ENCODE assay signal across 8 cellular contexts in the genomic region with DNA sequence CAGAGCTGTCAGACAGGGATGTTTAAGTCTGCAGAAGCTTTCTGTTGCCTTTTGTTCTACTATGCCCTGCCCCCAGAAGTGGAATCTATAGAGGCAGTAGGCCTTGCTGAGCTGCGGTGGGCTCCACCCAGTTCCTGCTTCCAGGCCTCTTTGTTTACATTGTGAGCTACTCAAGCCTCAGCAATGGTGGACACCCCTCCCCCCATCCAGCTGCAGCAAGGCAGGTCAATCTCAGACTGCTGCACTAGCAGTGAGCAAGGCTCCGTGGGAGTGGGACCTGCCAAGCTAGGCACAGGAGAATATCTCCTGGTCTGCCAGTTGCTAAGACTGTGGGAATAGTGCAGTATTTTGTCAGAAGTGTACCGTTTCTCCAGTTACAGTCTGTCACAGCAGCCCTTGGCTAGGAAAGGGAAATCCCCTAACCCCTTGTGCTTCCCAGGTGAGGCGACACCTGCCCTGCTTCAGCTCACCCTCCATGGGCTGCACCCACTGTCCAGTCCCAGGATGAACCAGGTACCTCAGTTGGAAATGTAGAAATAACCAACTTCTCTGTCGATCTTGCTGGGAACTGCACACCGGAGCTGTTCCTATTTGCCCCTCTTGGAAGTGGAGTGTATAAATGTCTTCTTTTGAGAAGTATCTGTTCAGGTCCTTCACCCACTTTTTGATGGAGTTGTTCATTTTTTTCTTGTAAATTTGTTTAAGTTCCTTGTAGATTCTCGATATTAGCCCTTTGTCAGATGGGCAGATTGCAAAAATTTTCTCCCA.
DNase-seq lines count a peak whose midpoint lies in the region; ATAC-seq and TF ChIP-seq lines count a peak whose summit lies in the region.

No MANE protein-coding gene starts in this region.

- H3K27ac Mint-ChIP-seq in endothelial cell (ENCODE audit: unreplicated experiment): no peak overlapping the region

- no peak overlapping the region for H3K9ac ChIP-seq in skeletal muscle satellite cell (ENCODE audit: low read depth, low read length)

- H3K27me3 ChIP-seq in skeletal muscle satellite cell (ENCODE audit: control insufficient read depth, insufficient read depth, low read length): no peaks in the 10 kb centered on the region

- H3K4me3 ChIP-seq in skeletal muscle satellite cell (ENCODE audit: low read length): no peak overlapping the region

- H3K9me3 ChIP-seq in skeletal muscle satellite cell (replicated peaks; ENCODE audit: low read length): no peaks in the 10 kb centered on the region

- DNase-seq in activated gamma-delta T cell treated with Interleukin-2 at 50 U/mL for 16 hours: peak; percentile 67
- no peak for DNase-seq in activated gamma-delta T cell (lab: John Stamatoyannopoulos, UW)
- DNase-seq in T-helper 1 cell: peak in 3 of 5 donors; percentile 15 to 82 (median 24)
- peak; percentile 42 for DNase-seq in endothelial cell (ENCODE audit: low spot score)
- DNase-seq in HuH-7.5 (ENCODE audit: low spot score): no peak

- no peak overlapping the region for H3K4me3 Mint-ChIP-seq in endothelial cell (ENCODE audit: unreplicated experiment)

- H3K36me3 Mint-ChIP-seq in endothelial cell (ENCODE audit: low read depth, unreplicated experiment): peaks cover 4% of the 10 kb centered on the region

- peak overlapping the region; percentile 54 for H3K4me2 ChIP-seq in skeletal muscle satellite cell (ENCODE audit: low read length)

- H3K27me3 Mint-ChIP-seq in endothelial cell (ENCODE audit: unreplicated experiment): no peaks in the 10 kb centered on the region

- peaks cover 4% of the 10 kb centered on the region for H3K4me1 Mint-ChIP-seq in endothelial cell (ENCODE audit: unreplicated experiment)

- ATAC-seq in HG03521 (IDR thresholded peaks at IDR 0.05; ENCODE audit: unreplicated experiment) (no peak), GM18502 (IDR thresholded peaks at IDR 0.05; ENCODE audit: poor library complexity, unreplicated experiment) (no peak)

- TF ChIP-seq CTCF in endothelial cell (IDR thresholded peaks at IDR 0.05; ENCODE audit: unreplicated experiment): no peak

- no peaks in the 10 kb centered on the region for H3K36me3 ChIP-seq in skeletal muscle satellite cell (ENCODE audit: insufficient read depth, low read length)

- peaks cover 13% of the 10 kb centered on the region for H3K9me3 Mint-ChIP-seq in endothelial cell (ENCODE audit: unreplicated experiment)

- H3K4me1 ChIP-seq in skeletal muscle satellite cell (ENCODE audit: control insufficient read depth, insufficient read depth, low read length): peaks cover 8% of the 10 kb centered on the region

Comparison
In these comparisons a context has a peak if more than half of its experiments do, and no peak if none do; other contexts are left out.
1. DNase-seq: peak in activated gamma-delta T cell treated with Interleukin-2 at 50 U/mL for 16 hours (single experiment), T-helper 1 cell (3 of 5) and endothelial cell (single experiment); none in activated gamma-delta T cell (single experiment) and HuH-7.5 (single experiment).